16 cellular contexts compared by ENCODE assay signal in the genomic region with DNA sequence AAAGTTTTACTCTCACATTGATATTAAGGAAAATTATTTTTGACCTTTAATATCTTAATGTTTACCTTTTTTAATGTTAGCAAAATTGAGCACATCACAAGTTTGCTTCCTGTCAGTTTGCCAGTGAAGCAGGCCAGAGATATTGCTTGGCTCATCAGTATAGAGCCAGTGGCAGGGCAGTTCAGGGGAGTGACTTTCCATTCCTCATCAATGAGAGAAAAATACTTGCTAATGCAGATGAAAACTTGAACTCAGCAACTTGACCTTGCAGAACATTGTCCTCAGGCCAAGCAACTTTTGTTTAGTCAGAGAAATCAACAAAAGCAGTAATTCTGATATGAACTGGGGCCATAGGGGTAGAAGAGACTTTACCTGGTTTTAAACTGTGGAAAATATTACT. TPM values are rescaled to one million over a fixed set of nuclear protein-coding genes. Genes with fewer than 3 reads are reported as not detected.
DNase-seq lines count a peak whose midpoint lies in the region; ATAC-seq and FAIRE-seq lines count a peak whose summit lies in the region.
"Had no signal": no experiment of that assay in that cellular context is flagged by ENCODE, and none has a peak within 500 bp of the region (broad histone marks: within the 10 kb centered on the region; RNA-seq: fewer than 3 reads in every experiment).

No MANE protein-coding gene starts in this region.

- peak; percentile 66 for DNase-seq in activated effector memory CD4-positive, alpha-beta T cell treated with anti-CD3 and anti-CD28 coated beads, Interleukin-2, amount 50 U/mL, for 16 hours
- DNase-seq in activated effector memory CD4-positive, alpha-beta T cell treated with Interleukin-2 at 50 U/mL for 16 hours, result no peak
- no peak for DNase-seq in T-helper 2 cell treated with Interferon-gamma antibody and Interleukin-4, amounts not matched to agents 5 μg/mL and 100 μg/mL, for 36 hours (ENCODE audit: low spot score)
- DNase-seq in frontal cortex (ENCODE audit: low spot score in 2 of 2), result no peak
- DNase-seq in stimulated activated naive CD8-positive, alpha-beta T cell treated with anti-CD3 and anti-CD28 coated beads, Interleukin-15, Interleukin-2, amounts not matched to agents 100 U/mL and 50 U/mL, for 24 hours, result no peak
- no peak for DNase-seq in stimulated activated naive B cell treated with anti-CD40 and anti-IgM and Interleukin-4, amounts not matched to agents 10 μg/mL and 1 μg/mL and 100 μg/mL, for 72 hours
- DNase-seq: AML-193; central memory CD4-positive, alpha-beta T cell; DMS79; immature natural killer cell; mucosa of descending colon; NCI-H1105; ovary; SJCRH30 had no signal

- FAIRE-seq in frontal cortex (lab: Jason Lieb, UNC), result peak; percentile 78

- ATAC-seq in stimulated activated naive CD8-positive, alpha-beta T cell treated with anti-CD3 and anti-CD28 coated beads, Interleukin-15, Interleukin-2, amounts not matched to agents 100 U/mL and 50 U/mL, for 24 hours, result peak; percentile 12
- ATAC-seq in HG02678 (IDR thresholded peaks at IDR 0.05; ENCODE audit: unreplicated experiment) (no peak), GM21723 (IDR thresholded peaks at IDR 0.05; ENCODE audit: unreplicated experiment) (no peak)
- no peak for ATAC-seq in stimulated activated naive B cell treated with anti-CD40 and anti-IgM and Interleukin-4, amounts not matched to agents 10 μg/mL and 1 μg/mL and 100 μg/mL, for 72 hours (replicated peaks)
- ATAC-seq: mucosa of descending colon had no signal

- no peaks in the 10 kb centered on the region for H3K9me3 Mint-ChIP-seq in T-helper 2 cell treated with Interferon-gamma antibody and Interleukin-4, amounts not matched to agents 5 μg/mL and 100 μg/mL, for 36 hours
- H3K9me3 Mint-ChIP-seq in stimulated activated naive B cell treated with anti-CD40 and anti-IgM and Interleukin-4, amounts not matched to agents 10 μg/mL and 1 μg/mL and 100 μg/mL, for 72 hours, result no peaks in the 10 kb centered on the region
- H3K9me3 Mint-ChIP-seq: immature natural killer cell had no signal

- H3K27me3 Mint-ChIP-seq in T-helper 2 cell treated with Interferon-gamma antibody and Interleukin-4, amounts not matched to agents 5 μg/mL and 100 μg/mL, for 36 hours (ENCODE audit: low read depth), result no peaks in the 10 kb centered on the region
- H3K27me3 Mint-ChIP-seq in stimulated activated naive B cell treated with anti-CD40 and anti-IgM and Interleukin-4, amounts not matched to agents 10 μg/mL and 1 μg/mL and 100 μg/mL, for 72 hours, result no peaks in the 10 kb centered on the region

- peaks cover 53% of the 10 kb centered on the region for H3K4me1 Mint-ChIP-seq in T-helper 2 cell treated with Interferon-gamma antibody and Interleukin-4, amounts not matched to agents 5 μg/mL and 100 μg/mL, for 36 hours (ENCODE audit: low read depth)
- peaks cover 35 to 80% of the 10 kb centered on the region in 2 donors for H3K4me1 Mint-ChIP-seq in stimulated activated naive B cell treated with anti-CD40 and anti-IgM and Interleukin-4, amounts not matched to agents 10 μg/mL and 1 μg/mL and 100 μg/mL, for 72 hours

- no peak overlapping the region for H3K27ac Mint-ChIP-seq in T-helper 2 cell treated with Interferon-gamma antibody and Interleukin-4, amounts not matched to agents 5 μg/mL and 100 μg/mL, for 36 hours
- H3K27ac Mint-ChIP-seq in stimulated activated naive B cell treated with anti-CD40 and anti-IgM and Interleukin-4, amounts not matched to agents 10 μg/mL and 1 μg/mL and 100 μg/mL, for 72 hours, result no peak overlapping the region

- peaks cover 40% of the 10 kb centered on the region for H3K36me3 Mint-ChIP-seq in T-helper 2 cell treated with Interferon-gamma antibody and Interleukin-4, amounts not matched to agents 5 μg/mL and 100 μg/mL, for 36 hours (ENCODE audit: low read depth)
- H3K36me3 Mint-ChIP-seq in stimulated activated naive B cell treated with anti-CD40 and anti-IgM and Interleukin-4, amounts not matched to agents 10 μg/mL and 1 μg/mL and 100 μg/mL, for 72 hours, result peaks cover 21 to 22% of the 10 kb centered on the region in 2 donors
- H3K36me3 Mint-ChIP-seq: immature natural killer cell had no signal

- peak overlapping the region; percentile 57 for H3K4me3 Mint-ChIP-seq in T-helper 2 cell treated with Interferon-gamma antibody and Interleukin-4, amounts not matched to agents 5 μg/mL and 100 μg/mL, for 36 hours
- no peak overlapping the region for H3K4me3 Mint-ChIP-seq in stimulated activated naive B cell treated with anti-CD40 and anti-IgM and Interleukin-4, amounts not matched to agents 10 μg/mL and 1 μg/mL and 100 μg/mL, for 72 hours

RNA-seq across cellular contexts. Expression of a gene that starts 6.9 kb away (rescaled TPM):
- 28.9 TPM for total RNA-seq in frontal cortex
